20 cellular contexts compared by ENCODE assay signal in genomic region chr2:148742373-148742772, GRCh38.
"Had no signal": no experiment of that assay in that cellular context is flagged by ENCODE, and none has a peak within 500 bp of the region (broad histone marks: within the 10 kb centered on the region; RNA-seq: fewer than 3 reads in every experiment).

No MANE protein-coding gene starts in this region.

- H3K4me1 ChIP-seq: thyroid gland, uterus had no signal

- H3K27me3 ChIP-seq: hepatocyte, neutrophil, right lobe of liver, suprapubic skin, thyroid gland, upper lobe of left lung, uterus had no signal

- DNase-seq: dermis blood vessel endothelial cell; erythroblast; foreskin melanocyte; head of caudate nucleus; kidney glomerular epithelial cell; naive thymus-derived CD4-positive, alpha-beta T cell; nephron progenitor cell; psoas muscle; retina; right lobe of liver; stimulated activated CD4-positive, alpha-beta T cell treated with anti-CD3 and anti-CD28 coated beads, Interleukin-4, amount 100 ng/mL, for 1 hour; stimulated activated CD8-positive, alpha-beta memory T cell treated with anti-CD3 and anti-CD28 coated beads, Interleukin-4, amount 100 ng/mL, for 48 hours; stimulated activated naive CD8-positive, alpha-beta T cell treated with anti-CD3 and anti-CD28 coated beads, Interleukin-15, Interleukin-2, amounts not matched to agents 100 U/mL and 50 U/mL, for 24 hours; thyroid gland; upper lobe of left lung; uterus had no signal

- H3K9me3 ChIP-seq: neutrophil, psoas muscle, right lobe of liver, suprapubic skin, thyroid gland, upper lobe of left lung, uterus had no signal

- H3K4me3 ChIP-seq: hepatocyte, psoas muscle, right lobe of liver, suprapubic skin, thyroid gland, upper lobe of left lung, uterus had no signal

- H3K27me3 Mint-ChIP-seq: naive thymus-derived CD4-positive, alpha-beta T cell had no signal

- ATAC-seq: naive thymus-derived CD4-positive, alpha-beta T cell; right lobe of liver; stimulated activated effector memory CD8-positive, alpha-beta T cell treated with anti-CD3 and anti-CD28 coated beads, Interleukin-12 subunit alpha, Interleukin-12 subunit beta, amount 100 ng/mL, for 72 hours; stimulated activated naive CD8-positive, alpha-beta T cell treated with anti-CD3 and anti-CD28 coated beads, Interleukin-15, Interleukin-2, amounts not matched to agents 100 U/mL and 50 U/mL, for 24 hours had no signal

- H3K27ac Mint-ChIP-seq: nephron progenitor cell; stimulated activated effector memory CD8-positive, alpha-beta T cell treated with anti-CD3 and anti-CD28 coated beads, Interleukin-12 subunit alpha, Interleukin-12 subunit beta, amount 100 ng/mL, for 72 hours had no signal

- H3K4me3 Mint-ChIP-seq: nephron progenitor cell; stimulated activated effector memory CD8-positive, alpha-beta T cell treated with anti-CD3 and anti-CD28 coated beads, Interleukin-12 subunit alpha, Interleukin-12 subunit beta, amount 100 ng/mL, for 72 hours had no signal

- H3K27ac ChIP-seq: hepatocyte, neutrophil, psoas muscle, right lobe of liver, suprapubic skin, thyroid gland, upper lobe of left lung, uterus had no signal

- H3K9me3 Mint-ChIP-seq: naive thymus-derived CD4-positive, alpha-beta T cell; nephron progenitor cell; stimulated activated effector memory CD8-positive, alpha-beta T cell treated with anti-CD3 and anti-CD28 coated beads, Interleukin-12 subunit alpha, Interleukin-12 subunit beta, amount 100 ng/mL, for 72 hours had no signal

- H3K36me3 ChIP-seq: neutrophil, right lobe of liver, suprapubic skin, thyroid gland, upper lobe of left lung, uterus had no signal
